ENCODE assay signal across 8 cellular contexts in the genomic region with DNA sequence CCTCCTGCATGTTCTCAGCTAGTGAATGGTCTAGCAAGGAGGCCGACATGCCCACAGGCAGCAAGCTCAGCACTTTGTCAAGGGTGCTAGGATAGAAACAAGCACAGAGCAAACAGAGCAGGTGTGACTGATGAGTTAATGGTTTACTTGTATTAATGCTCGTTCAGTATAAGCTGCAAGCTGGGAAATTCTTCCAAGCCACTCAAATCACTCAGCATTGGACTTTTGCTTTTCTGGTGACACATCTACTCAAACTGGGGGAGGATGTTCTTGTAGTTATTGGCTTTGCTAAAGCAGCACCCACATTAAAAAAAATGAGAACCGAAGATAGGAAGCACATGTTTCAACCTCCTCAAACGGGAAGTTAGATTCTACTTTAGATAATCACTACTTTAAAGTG. TPM values are rescaled to one million over a fixed set of nuclear protein-coding genes. Genes with fewer than 3 reads are reported as not detected.
DNase-seq lines count a peak whose midpoint lies in the region; ATAC-seq, FAIRE-seq and TF ChIP-seq lines count a peak whose summit lies in the region.

No MANE protein-coding gene starts in this region.

- DNase-seq in GM10248 (ENCODE audit: extremely low spot score) (peak; percentile 77), bronchial epithelial cell (ENCODE audit: low read depth) (peak; percentile 40), right cardiac atrium (no peak), uterus (no peak), NCI-H2171 (lab: John Stamatoyannopoulos, UW) (no peak), DMS 273 treated with DMSO at 0.1 percent for 48 hours (lab: John Stamatoyannopoulos, UW) (no peak)

- peaks cover 11% of the 10 kb centered on the region for H3K4me1 ChIP-seq in right cardiac atrium (ENCODE audit: control insufficient read depth, insufficient read depth, low read length)
- peaks cover 0 to 3% of the 10 kb centered on the region in 2 donors for H3K4me1 ChIP-seq in uterus

- TF ChIP-seq POLR2A in uterus (IDR thresholded peaks at IDR 0.05), result no peak

- no peak overlapping the region for H3K27ac ChIP-seq in right cardiac atrium (ENCODE audit: low read length)
- no peak overlapping the region for H3K27ac ChIP-seq in uterus

- TF ChIP-seq CTCF in GM10248 (IDR thresholded peaks at IDR 0.05; ENCODE audit: control extremely low read depth, extremely low read depth, low read depth, missing control alignments), result no peak
- no peak for TF ChIP-seq CTCF in bronchial epithelial cell (IDR thresholded peaks at IDR 0.05; ENCODE audit: insufficient read depth, low read length, severe bottlenecking)
- no peak for TF ChIP-seq CTCF in uterus (IDR thresholded peaks at IDR 0.05)

- no peak overlapping the region for H3K4me3 ChIP-seq in bronchial epithelial cell (ENCODE audit: low read depth, low read length)
- H3K4me3 ChIP-seq in right cardiac atrium (ENCODE audit: low read length), result no peak overlapping the region
- no peak overlapping the region for H3K4me3 ChIP-seq in uterus

- ATAC-seq in GM19467 (IDR thresholded peaks at IDR 0.05; ENCODE audit: unreplicated experiment) (peak; percentile 74), HG03460 (IDR thresholded peaks at IDR 0.05; ENCODE audit: unreplicated experiment) (peak; percentile 86), right cardiac atrium (no peak)

- intact Hi-C loops in right cardiac atrium (cut with DNase I), result no loop called here
- intact Hi-C loops in uterus (cut with DNase I; ENCODE audit: low total_unique reads), result no loop called here

- POLR2A ChIA-PET in GM10248 (lab: Yijun Ruan, JAX), result no interaction called here

- WGBS in right cardiac atrium, result 59% methylated on average over 4 of the region's 4 CpGs

- FAIRE-seq in bronchial epithelial cell (lab: Jason Lieb, UNC), result no peak

- no peaks in the 10 kb centered on the region for H3K27me3 ChIP-seq in bronchial epithelial cell (ENCODE audit: control insufficient read depth, insufficient read depth, low read length)
- H3K27me3 ChIP-seq in right cardiac atrium (ENCODE audit: control insufficient read depth, insufficient read depth), result no peaks in the 10 kb centered on the region
- H3K27me3 ChIP-seq in uterus, result no peaks in the 10 kb centered on the region

- no peaks in the 10 kb centered on the region for H3K9me3 ChIP-seq in right cardiac atrium (ENCODE audit: control insufficient read depth, low read length)
- no peaks in the 10 kb centered on the region for H3K9me3 ChIP-seq in uterus

- no peaks in the 10 kb centered on the region for H3K36me3 ChIP-seq in bronchial epithelial cell (ENCODE audit: control insufficient read depth, insufficient read depth, low read length)
- no peaks in the 10 kb centered on the region for H3K36me3 ChIP-seq in uterus

- CTCF ChIA-PET in GM10248 (lab: Yijun Ruan, JAX), result interaction anchor here (1.1 to 4.9 kb wide), 4 partner anchors 13 to 220 kb away, joined by 4 to 36 read pairs (median 16); no protein-coding TSS in a partner anchor

RNA-seq across cellular contexts. Expression of a gene that starts 43.1 kb away (rescaled TPM):
- total RNA-seq in bronchial epithelial cell, result 2.0 and 4.7 TPM in 2 replicates
- 10 to 100 TPM; 21.8 to 38.0 (median 29.1) TPM for total RNA-seq in right cardiac atrium
- 20.9 TPM for polyA plus RNA-seq in right cardiac atrium
- 10 to 100 TPM; 36.2 to 99.1 (median 70.2) TPM for total RNA-seq in uterus

Comparison
In these comparisons a context has a peak if more than half of its experiments do, and no peak if none do; other contexts are left out.
1. DNase-seq: peak in GM10248 (single experiment) and bronchial epithelial cell (single experiment); none in right cardiac atrium (0 of 3), uterus (0 of 2), NCI-H2171 (single experiment) and DMS 273 treated with DMSO at 0.1 percent for 48 hours (single experiment).
2. ATAC-seq: peak in GM19467 (single experiment) and HG03460 (single experiment); none in right cardiac atrium (0 of 2).